Comparison of ENCODE assay signal across 1 cellular context in genomic region chr14:95489163-95489887, GRCh38.
TF ChIP-seq lines count a peak whose summit lies in the region.

No MANE protein-coding gene starts in this region.

TF ChIP-seq in HepG2, 621 proteins besides CTCF, POLR2A, EP300 and RAD21 (continued from another document and continues in another):
- TF ChIP-seq ZNF687 (CRISPR knock-in tag; IDR thresholded peaks at IDR 0.05) (0 out of 2 replicates have a peak, but pooled peaks have one; percentile 8), MAFG (CRISPR knock-in tag; IDR thresholded peaks at IDR 0.05) (no peak), ZFP37 (CRISPR knock-in tag; IDR thresholded peaks at IDR 0.05; ENCODE audit: borderline replicate concordance) (no peak), TCF12 (IDR thresholded peaks at IDR 0.05) (no peak), TCF12 (CRISPR knock-in tag; IDR thresholded peaks at IDR 0.05) (no peak), CENPT (CRISPR knock-in tag; IDR thresholded peaks at IDR 0.05; ENCODE audit: low read depth) (no peak), ZNF660 (CRISPR knock-in tag; IDR thresholded peaks at IDR 0.05; ENCODE audit: borderline replicate concordance, low read depth) (no peak), TAF1 (CRISPR knock-in tag; IDR thresholded peaks at IDR 0.05) (no peak), SOX5 (CRISPR knock-in tag; IDR thresholded peaks at IDR 0.05; ENCODE audit: borderline replicate concordance) (0 out of 2 replicates have a peak, but pooled peaks have one; percentile 16), ZFP1 (CRISPR knock-in tag; IDR thresholded peaks at IDR 0.05) (no peak), NFE2L1 (CRISPR knock-in tag; IDR thresholded peaks at IDR 0.05; ENCODE audit: borderline replicate concordance) (no peak), RARG (CRISPR knock-in tag; IDR thresholded peaks at IDR 0.05; ENCODE audit: low read depth) (no peak), ZMYM4 (CRISPR knock-in tag; IDR thresholded peaks at IDR 0.05) (0 out of 2 replicates have a peak, but pooled peaks have one; percentile 21), ZNF382 (CRISPR knock-in tag; IDR thresholded peaks at IDR 0.05; ENCODE audit: borderline replicate concordance) (no peak), ZNF253 (CRISPR knock-in tag; IDR thresholded peaks at IDR 0.05; ENCODE audit: borderline replicate concordance) (no peak), ZNF138 (CRISPR knock-in tag; IDR thresholded peaks at IDR 0.05; ENCODE audit: low read depth) (no peak), ARID2 (CRISPR knock-in tag; IDR thresholded peaks at IDR 0.05; ENCODE audit: borderline replicate concordance) (no peak), TRIM24 (CRISPR knock-in tag; IDR thresholded peaks at IDR 0.05) (no peak), ZNF274 (CRISPR knock-in tag; IDR thresholded peaks at IDR 0.05) (no peak), RBM39 (IDR thresholded peaks at IDR 0.05; ENCODE audit: low read depth, low read length, poor library complexity, severe bottlenecking) (no peak), ATF7-NPFF (CRISPR knock-in tag; IDR thresholded peaks at IDR 0.05; ENCODE audit: low read depth) (no peak), ZNF597 (CRISPR knock-in tag; IDR thresholded peaks at IDR 0.05) (no peak), MTA1 (CRISPR knock-in tag; IDR thresholded peaks at IDR 0.05; ENCODE audit: borderline replicate concordance) (no peak), MED13 (CRISPR knock-in tag; IDR thresholded peaks at IDR 0.05) (no peak), REXO4 (CRISPR knock-in tag; IDR thresholded peaks at IDR 0.05; ENCODE audit: borderline replicate concordance) (no peak), ZNF644 (CRISPR knock-in tag; IDR thresholded peaks at IDR 0.05; ENCODE audit: low read depth) (no peak), CCDC6 (CRISPR knock-in tag; IDR thresholded peaks at IDR 0.05) (no peak), ZNF343 (CRISPR knock-in tag; IDR thresholded peaks at IDR 0.05) (no peak), NR2F6 (IDR thresholded peaks at IDR 0.05) (no peak), NR2F6 (CRISPR knock-in tag; IDR thresholded peaks at IDR 0.05) (no peak)
- TF ChIP-seq, protein P1, sequence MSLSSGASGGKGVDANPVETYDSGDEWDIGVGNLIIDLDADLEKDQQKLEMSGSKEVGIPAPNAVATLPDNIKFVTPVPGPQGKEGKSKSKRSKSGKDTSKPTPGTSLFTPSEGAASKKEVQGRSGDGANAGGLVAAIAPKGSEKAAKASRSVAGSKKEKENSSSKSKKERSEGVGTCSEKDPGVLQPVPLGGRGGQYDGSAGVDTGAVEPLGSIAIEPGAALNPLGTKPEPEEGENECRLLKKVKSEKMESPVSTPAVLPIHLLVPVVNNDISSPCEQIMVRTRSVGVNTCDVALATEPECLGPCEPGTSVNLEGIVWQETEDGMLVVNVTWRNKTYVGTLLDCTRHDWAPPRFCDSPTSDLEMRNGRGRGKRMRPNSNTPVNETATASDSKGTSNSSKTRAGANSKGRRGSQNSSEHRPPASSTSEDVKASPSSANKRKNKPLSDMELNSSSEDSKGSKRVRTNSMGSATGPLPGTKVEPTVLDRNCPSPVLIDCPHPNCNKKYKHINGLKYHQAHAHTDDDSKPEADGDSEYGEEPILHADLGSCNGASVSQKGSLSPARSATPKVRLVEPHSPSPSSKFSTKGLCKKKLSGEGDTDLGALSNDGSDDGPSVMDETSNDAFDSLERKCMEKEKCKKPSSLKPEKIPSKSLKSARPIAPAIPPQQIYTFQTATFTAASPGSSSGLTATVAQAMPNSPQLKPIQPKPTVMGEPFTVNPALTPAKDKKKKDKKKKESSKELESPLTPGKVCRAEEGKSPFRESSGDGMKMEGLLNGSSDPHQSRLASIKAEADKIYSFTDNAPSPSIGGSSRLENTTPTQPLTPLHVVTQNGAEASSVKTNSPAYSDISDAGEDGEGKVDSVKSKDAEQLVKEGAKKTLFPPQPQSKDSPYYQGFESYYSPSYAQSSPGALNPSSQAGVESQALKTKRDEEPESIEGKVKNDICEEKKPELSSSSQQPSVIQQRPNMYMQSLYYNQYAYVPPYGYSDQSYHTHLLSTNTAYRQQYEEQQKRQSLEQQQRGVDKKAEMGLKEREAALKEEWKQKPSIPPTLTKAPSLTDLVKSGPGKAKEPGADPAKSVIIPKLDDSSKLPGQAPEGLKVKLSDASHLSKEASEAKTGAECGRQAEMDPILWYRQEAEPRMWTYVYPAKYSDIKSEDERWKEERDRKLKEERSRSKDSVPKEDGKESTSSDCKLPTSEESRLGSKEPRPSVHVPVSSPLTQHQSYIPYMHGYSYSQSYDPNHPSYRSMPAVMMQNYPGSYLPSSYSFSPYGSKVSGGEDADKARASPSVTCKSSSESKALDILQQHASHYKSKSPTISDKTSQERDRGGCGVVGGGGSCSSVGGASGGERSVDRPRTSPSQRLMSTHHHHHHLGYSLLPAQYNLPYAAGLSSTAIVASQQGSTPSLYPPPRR (CRISPR knock-in tag; IDR thresholded peaks at IDR 0.05; ENCODE audit: borderline replicate concordance), result no peak
- TF ChIP-seq, protein P2, sequence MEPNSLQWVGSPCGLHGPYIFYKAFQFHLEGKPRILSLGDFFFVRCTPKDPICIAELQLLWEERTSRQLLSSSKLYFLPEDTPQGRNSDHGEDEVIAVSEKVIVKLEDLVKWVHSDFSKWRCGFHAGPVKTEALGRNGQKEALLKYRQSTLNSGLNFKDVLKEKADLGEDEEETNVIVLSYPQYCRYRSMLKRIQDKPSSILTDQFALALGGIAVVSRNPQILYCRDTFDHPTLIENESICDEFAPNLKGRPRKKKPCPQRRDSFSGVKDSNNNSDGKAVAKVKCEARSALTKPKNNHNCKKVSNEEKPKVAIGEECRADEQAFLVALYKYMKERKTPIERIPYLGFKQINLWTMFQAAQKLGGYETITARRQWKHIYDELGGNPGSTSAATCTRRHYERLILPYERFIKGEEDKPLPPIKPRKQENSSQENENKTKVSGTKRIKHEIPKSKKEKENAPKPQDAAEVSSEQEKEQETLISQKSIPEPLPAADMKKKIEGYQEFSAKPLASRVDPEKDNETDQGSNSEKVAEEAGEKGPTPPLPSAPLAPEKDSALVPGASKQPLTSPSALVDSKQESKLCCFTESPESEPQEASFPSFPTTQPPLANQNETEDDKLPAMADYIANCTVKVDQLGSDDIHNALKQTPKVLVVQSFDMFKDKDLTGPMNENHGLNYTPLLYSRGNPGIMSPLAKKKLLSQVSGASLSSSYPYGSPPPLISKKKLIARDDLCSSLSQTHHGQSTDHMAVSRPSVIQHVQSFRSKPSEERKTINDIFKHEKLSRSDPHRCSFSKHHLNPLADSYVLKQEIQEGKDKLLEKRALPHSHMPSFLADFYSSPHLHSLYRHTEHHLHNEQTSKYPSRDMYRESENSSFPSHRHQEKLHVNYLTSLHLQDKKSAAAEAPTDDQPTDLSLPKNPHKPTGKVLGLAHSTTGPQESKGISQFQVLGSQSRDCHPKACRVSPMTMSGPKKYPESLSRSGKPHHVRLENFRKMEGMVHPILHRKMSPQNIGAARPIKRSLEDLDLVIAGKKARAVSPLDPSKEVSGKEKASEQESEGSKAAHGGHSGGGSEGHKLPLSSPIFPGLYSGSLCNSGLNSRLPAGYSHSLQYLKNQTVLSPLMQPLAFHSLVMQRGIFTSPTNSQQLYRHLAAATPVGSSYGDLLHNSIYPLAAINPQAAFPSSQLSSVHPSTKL (CRISPR knock-in tag; IDR thresholded peaks at IDR 0.05), result no peak
- TF ChIP-seq, protein P3, sequence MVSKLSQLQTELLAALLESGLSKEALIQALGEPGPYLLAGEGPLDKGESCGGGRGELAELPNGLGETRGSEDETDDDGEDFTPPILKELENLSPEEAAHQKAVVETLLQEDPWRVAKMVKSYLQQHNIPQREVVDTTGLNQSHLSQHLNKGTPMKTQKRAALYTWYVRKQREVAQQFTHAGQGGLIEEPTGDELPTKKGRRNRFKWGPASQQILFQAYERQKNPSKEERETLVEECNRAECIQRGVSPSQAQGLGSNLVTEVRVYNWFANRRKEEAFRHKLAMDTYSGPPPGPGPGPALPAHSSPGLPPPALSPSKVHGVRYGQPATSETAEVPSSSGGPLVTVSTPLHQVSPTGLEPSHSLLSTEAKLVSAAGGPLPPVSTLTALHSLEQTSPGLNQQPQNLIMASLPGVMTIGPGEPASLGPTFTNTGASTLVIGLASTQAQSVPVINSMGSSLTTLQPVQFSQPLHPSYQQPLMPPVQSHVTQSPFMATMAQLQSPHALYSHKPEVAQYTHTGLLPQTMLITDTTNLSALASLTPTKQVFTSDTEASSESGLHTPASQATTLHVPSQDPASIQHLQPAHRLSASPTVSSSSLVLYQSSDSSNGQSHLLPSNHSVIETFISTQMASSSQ (IDR thresholded peaks at IDR 0.05; ENCODE audit: low read depth), result no peak
- TF ChIP-seq, protein P3 (CRISPR knock-in tag; IDR thresholded peaks at IDR 0.05; ENCODE audit: borderline replicate concordance), result no peak
